In genomic region chrX:43836435-43837184, GRCh38 we compare ENCODE assay signal across 8 cellular contexts. TPM values are rescaled to one million over a fixed set of nuclear protein-coding genes. Genes with fewer than 3 reads are reported as not detected.
DNase-seq lines count a peak whose midpoint lies in the region; ATAC-seq and TF ChIP-seq lines count a peak whose summit lies in the region.

No MANE protein-coding gene starts in this region.

- peaks cover 4% of the 10 kb centered on the region for H3K4me1 Mint-ChIP-seq in neural crest cell

- no peak overlapping the region for H3K27ac Mint-ChIP-seq in neural crest cell (ENCODE audit: unreplicated experiment)

- no peaks in the 10 kb centered on the region for H3K36me3 Mint-ChIP-seq in neural crest cell (ENCODE audit: low read depth)

- DNase-seq in DMS153 treated with DMSO at 0.1 percent for 48 hours (lab: John Stamatoyannopoulos, UW; ENCODE audit: unreplicated experiment) (peak; percentile 1), DMS153 (lab: John Stamatoyannopoulos, UW) (no peak), NCI-H128 (lab: John Stamatoyannopoulos, UW; ENCODE audit: unreplicated experiment) (peak; percentile 5), cerebellum (ENCODE audit: low spot score) (peak; percentile 12), neural crest cell (ENCODE audit: low read depth, low spot score) (no peak), mesenteric fat pad (ENCODE audit: low spot score) (no peak)

- H3K4me3 Mint-ChIP-seq in neural crest cell: no peak overlapping the region

- TF ChIP-seq CTCF in neural crest cell (conservative IDR thresholded peaks at IDR 0.05): peak; percentile 71

- H3K9me3 Mint-ChIP-seq in neural crest cell: peaks cover 2% of the 10 kb centered on the region

- no peaks in the 10 kb centered on the region for H3K27me3 Mint-ChIP-seq in neural crest cell (ENCODE audit: low read depth)

- ATAC-seq in HG02884 (IDR thresholded peaks at IDR 0.05; ENCODE audit: unreplicated experiment) (no peak), HG02885 (IDR thresholded peaks at IDR 0.05; ENCODE audit: poor library complexity, unreplicated experiment) (no peak)

RNA-seq across cellular contexts. Expression of gene MAOB, which starts 45.6 kb away (rescaled TPM):
- total RNA-seq in cerebellum: 1.7 TPM
- 0.93 and 0.98 TPM in 2 replicates for total RNA-seq in neural crest cell
- 113 TPM for total RNA-seq in mesenteric fat pad

Comparison
In these comparisons a context has a peak if more than half of its experiments do, and no peak if none do; other contexts are left out.
1. DNase-seq: peak in DMS153 treated with DMSO at 0.1 percent for 48 hours (single experiment), NCI-H128 (single experiment) and cerebellum (single experiment); none in DMS153 (single experiment), neural crest cell (single experiment) and mesenteric fat pad (single experiment).
2. RNA of gene MAOB, which starts 45.6 kb away (total RNA-seq): 113 TPM in mesenteric fat pad (single experiment); 1.7 TPM in cerebellum (single experiment) and 0.93 to 0.98 TPM in neural crest cell; every median in the first group is over 10 times any median in the second.